In the genomic region with DNA sequence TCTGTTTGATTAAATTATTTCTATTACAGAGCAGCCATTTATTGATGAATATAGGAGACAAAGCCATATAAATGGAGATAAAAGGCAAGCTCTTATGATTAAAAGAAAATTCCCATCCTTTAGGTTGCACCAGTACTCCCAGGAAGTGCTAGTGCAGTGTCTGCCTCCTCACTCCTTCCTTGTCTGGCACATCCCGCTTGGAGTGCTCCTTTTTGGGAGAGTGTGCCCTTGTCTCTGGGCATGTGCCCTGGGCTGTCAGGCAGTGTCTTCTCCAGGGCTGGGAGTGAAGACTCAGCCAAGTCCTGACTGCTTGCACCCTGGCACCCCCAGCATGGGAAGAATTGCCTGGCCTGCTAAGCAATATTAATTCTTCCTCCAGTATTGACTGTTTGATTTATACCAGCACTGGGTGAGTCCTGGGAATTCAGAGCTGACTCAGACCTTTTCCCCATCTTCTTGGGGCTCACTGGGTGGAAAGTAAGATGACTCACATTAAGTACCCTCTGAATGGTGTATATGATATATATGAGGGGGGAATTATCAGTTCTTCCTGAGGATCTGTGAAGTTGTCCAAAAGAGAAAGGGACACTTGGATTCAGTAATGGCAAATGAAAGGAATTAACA, we compare ENCODE assay signal across 2 cellular contexts.
TF ChIP-seq lines count a peak whose summit lies in the region.

No MANE protein-coding gene starts in this region.

TF ChIP-seq in IMR-90, 13 proteins besides CTCF, POLR2A, EP300 and RAD21:
- no peak for TF ChIP-seq CEBPB (IDR thresholded peaks at IDR 0.05; ENCODE audit: low read depth, low read length)
- TF ChIP-seq SMC3 (IDR thresholded peaks at IDR 0.05; ENCODE audit: low read depth, low read length): no peak
- TF ChIP-seq RFX5 (IDR thresholded peaks at IDR 0.05; ENCODE audit: low read depth, low read length): no peak
- TF ChIP-seq NFE2L2 (IDR thresholded peaks at IDR 0.05; ENCODE audit: low read depth, low read length): no peak
- TF ChIP-seq BHLHE40 (IDR thresholded peaks at IDR 0.05; ENCODE audit: low read depth, low read length): no peak
- TF ChIP-seq RCOR1 (IDR thresholded peaks at IDR 0.05; ENCODE audit: insufficient replicate concordance, low read length): no peak
- no peak for TF ChIP-seq MAFK (IDR thresholded peaks at IDR 0.05; ENCODE audit: low read depth, low read length)

TF ChIP-seq in H1, 55 proteins besides CTCF, POLR2A, EP300 and RAD21:
- TF ChIP-seq CBX8 (IDR thresholded peaks at IDR 0.05; ENCODE audit: borderline replicate concordance, low read depth, low read length) (no peak), RXRA (IDR thresholded peaks at IDR 0.05; ENCODE audit: insufficient read depth, low read depth, low read length) (no peak), USF2 (IDR thresholded peaks at IDR 0.05; ENCODE audit: low read length) (no peak), TEAD4 (IDR thresholded peaks at IDR 0.05; ENCODE audit: low read depth, low read length) (no peak), SP2 (IDR thresholded peaks at IDR 0.05; ENCODE audit: low read length) (no peak), NANOG (IDR thresholded peaks at IDR 0.05; ENCODE audit: insufficient read depth, low read depth, low read length, poor library complexity, severe bottlenecking) (no peak), TAF7 (optimal IDR thresholded peaks at IDR 0.05; ENCODE audit: borderline replicate concordance, low read depth, low read length) (no peak), SRF (IDR thresholded peaks at IDR 0.05; ENCODE audit: low read depth, low read length) (no peak), BACH1 (IDR thresholded peaks at IDR 0.05; ENCODE audit: low read length) (no peak), ZNF274 (IDR thresholded peaks at IDR 0.05; ENCODE audit: borderline replicate concordance, extremely low read depth, low read length) (no peak), PHF8 (conservative IDR thresholded peaks at IDR 0.05; ENCODE audit: low read depth, low read length) (no peak)
